In the genomic region with DNA sequence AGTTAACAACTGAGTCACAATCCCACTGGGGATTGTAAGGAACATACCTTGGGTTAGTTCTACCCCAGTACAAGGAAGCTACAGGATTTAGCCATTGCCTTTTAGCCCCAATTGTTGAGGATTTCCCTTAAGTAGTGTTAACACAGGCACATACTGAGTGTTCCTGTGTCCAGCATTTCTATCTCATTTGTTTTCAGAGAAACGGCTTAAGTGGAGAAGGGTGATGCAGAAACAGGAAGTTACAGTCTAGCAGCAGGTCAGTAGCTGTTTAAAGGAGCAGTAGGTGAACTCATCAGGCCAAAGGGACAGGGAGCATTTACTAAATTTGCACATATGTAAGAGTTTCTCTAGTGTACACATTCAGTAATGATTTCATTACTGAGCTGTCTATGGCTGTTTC, we compare ENCODE assay signal across 9 cellular contexts.
DNase-seq lines count a peak whose midpoint lies in the region; ATAC-seq and TF ChIP-seq lines count a peak whose summit lies in the region.
"Had no signal": no experiment of that assay in that cellular context is flagged by ENCODE, and none has a peak within 500 bp of the region (broad histone marks: within the 10 kb centered on the region; RNA-seq: fewer than 3 reads in every experiment).

No MANE protein-coding gene starts in this region.

- ATAC-seq in GM18870 (IDR thresholded peaks at IDR 0.05; ENCODE audit: unreplicated experiment), result peak; percentile 40
- peak; percentile 30 for ATAC-seq in HG02852 (IDR thresholded peaks at IDR 0.05; ENCODE audit: unreplicated experiment)
- ATAC-seq in esophagus mucosa, result no peak

- H3K36me3 ChIP-seq in uterus, result no peaks in the 10 kb centered on the region
- H3K36me3 ChIP-seq in transverse colon, result no peaks in the 10 kb centered on the region
- H3K36me3 ChIP-seq: right lobe of liver had no signal

- H3K4me1 ChIP-seq in uterus (no peaks in the 10 kb centered on the region), transverse colon (no peaks in the 10 kb centered on the region)

- H3K4me3 ChIP-seq in uterus (no peak overlapping the region), transverse colon (no peak overlapping the region)
- H3K4me3 ChIP-seq: right lobe of liver had no signal

- 5 to 14% methylated on average over 1 of the region's 1 CpG for WGBS in transverse colon (ENCODE audit: low coverage in 1 of 2), 2 donors

- TF ChIP-seq EP300 in transverse colon (IDR thresholded peaks at IDR 0.05; ENCODE audit: low read depth), result no peak

- H3K27me3 ChIP-seq in uterus (no peaks in the 10 kb centered on the region), transverse colon (no peaks in the 10 kb centered on the region)
- H3K27me3 ChIP-seq: right lobe of liver had no signal

- DNase-seq in NOMO-1 (lab: John Stamatoyannopoulos, UW; ENCODE audit: unreplicated experiment in 2 of 2) (peak; percentile 60 to 84), kidney tubule cell (ENCODE audit: low spot score) (peak; percentile 46), uterus (no peak), transverse colon (no peak), G401 (ENCODE audit: low spot score) (no peak)
- DNase-seq: right lobe of liver had no signal

- H3K27ac ChIP-seq in uterus (no peak overlapping the region), transverse colon (no peak overlapping the region)
- H3K27ac ChIP-seq: right lobe of liver had no signal

- H3K9me3 ChIP-seq in uterus (no peaks in the 10 kb centered on the region), transverse colon (no peaks in the 10 kb centered on the region)
- H3K9me3 ChIP-seq: right lobe of liver had no signal

- in situ Hi-C loops in transverse colon (cut with MboI; ENCODE audit: low pct_ligation_motif_present in 1 of 4, low pct_unique_long_range_greater_than_20kb in 1 of 4, low sequenced_read_pairs in 3 of 4) (no loop called here), G401 (cut with HindIII; ENCODE audit: low sequenced_read_pairs) (no loop called here)

- no peak for TF ChIP-seq CTCF in uterus (IDR thresholded peaks at IDR 0.05)
- no peak for TF ChIP-seq CTCF in transverse colon (IDR thresholded peaks at IDR 0.05)

- no peak for TF ChIP-seq POLR2A in uterus (IDR thresholded peaks at IDR 0.05)
- TF ChIP-seq POLR2A in transverse colon (IDR thresholded peaks at IDR 0.05), result no peak

- intact Hi-C loops in uterus (cut with DNase I; ENCODE audit: low total_unique reads) (no loop called here), transverse colon (cut with DNase I; ENCODE audit: low total_unique reads) (no loop called here)

Comparison
In these comparisons a context has a peak if more than half of its experiments do, and no peak if none do; other contexts are left out.
1. DNase-seq: peak in NOMO-1 (2 of 2) and kidney tubule cell (single experiment); none in uterus (0 of 2), transverse colon (single experiment) and G401 (single experiment).